In genomic region chr15:68279779-68280745, GRCh38 we compare ENCODE assay signal across 9 cellular contexts. TPM values are rescaled to one million over a fixed set of nuclear protein-coding genes. Genes with fewer than 3 reads are reported as not detected.
DNase-seq lines count a peak whose midpoint lies in the region; ATAC-seq lines count a peak whose summit lies in the region.
"Had no signal": no experiment of that assay in that cellular context is flagged by ENCODE, and none has a peak within 500 bp of the region (broad histone marks: within the 10 kb centered on the region; RNA-seq: fewer than 3 reads in every experiment).

No MANE protein-coding gene starts in this region.

- peaks cover 3% of the 10 kb centered on the region for H3K9me3 Mint-ChIP-seq in activated CD4-positive, alpha-beta memory T cell treated with anti-CD3 and anti-CD28 coated beads for 36 hours
- no peaks in the 10 kb centered on the region for H3K9me3 Mint-ChIP-seq in stimulated activated naive CD8-positive, alpha-beta T cell treated with anti-CD3 and anti-CD28 coated beads, Interleukin-15, amount 100 ng/mL, for 72 hours

- peaks cover 61% of the 10 kb centered on the region for H3K4me1 Mint-ChIP-seq in activated CD4-positive, alpha-beta memory T cell treated with anti-CD3 and anti-CD28 coated beads for 36 hours (ENCODE audit: low read depth)
- H3K4me1 Mint-ChIP-seq in stimulated activated naive CD8-positive, alpha-beta T cell treated with anti-CD3 and anti-CD28 coated beads, Interleukin-15, amount 100 ng/mL, for 72 hours = peaks cover 48% of the 10 kb centered on the region

- ATAC-seq in right cardiac atrium = no peak
- ATAC-seq in stimulated activated naive CD8-positive, alpha-beta T cell treated with anti-CD3 and anti-CD28 coated beads, Interleukin-15, amount 100 ng/mL, for 72 hours = no peak
- no peak for ATAC-seq in GM19395 (IDR thresholded peaks at IDR 0.05; ENCODE audit: unreplicated experiment)
- no peak for ATAC-seq in GM18861 (IDR thresholded peaks at IDR 0.05; ENCODE audit: unreplicated experiment)

- H3K4me3 ChIP-seq in right cardiac atrium (ENCODE audit: low read length) = peak overlapping the region; percentile 60

- H3K27me3 ChIP-seq in right cardiac atrium (ENCODE audit: control insufficient read depth, insufficient read depth) = no peaks in the 10 kb centered on the region

- intact Hi-C loops in activated CD4-positive, alpha-beta memory T cell treated with anti-CD3 and anti-CD28 coated beads for 36 hours (cut with micrococcal nuclease) = loop anchor here (2.0 to 5.0 kb wide), 2 partner anchors 19 to 537 kb away; no protein-coding TSS in a partner anchor
- intact Hi-C loops in right cardiac atrium (cut with DNase I) = no loop called here

- peak overlapping the region; percentile 90 for H3K4me3 Mint-ChIP-seq in activated CD4-positive, alpha-beta memory T cell treated with anti-CD3 and anti-CD28 coated beads for 36 hours
- H3K4me3 Mint-ChIP-seq in stimulated activated naive CD8-positive, alpha-beta T cell treated with anti-CD3 and anti-CD28 coated beads, Interleukin-15, amount 100 ng/mL, for 72 hours = peak overlapping the region; percentile 91 to 98

- H3K4me1 ChIP-seq in right cardiac atrium (ENCODE audit: control insufficient read depth, insufficient read depth, low read length) = peaks cover 8% of the 10 kb centered on the region

- POLR2A ChIA-PET in activated CD4-positive, alpha-beta memory T cell treated with anti-CD3 and anti-CD28 coated beads for 36 hours (lab: Charles Lee) = interaction anchor here (2.3 to 4.4 kb wide), 2 partner anchors 12 to 50 kb away, joined by 6 to 36 read pairs; partner anchors contain the start of gene CLN6

- H3K9me3 ChIP-seq in right cardiac atrium (ENCODE audit: control insufficient read depth, low read length) = no peaks in the 10 kb centered on the region

- DNase-seq in SIG-M5 treated with dmso at 0.1 percent for 504 hours (lab: John Stamatoyannopoulos, UW; ENCODE audit: unreplicated experiment) (peak; percentile 50), SIG-M5 (lab: John Stamatoyannopoulos, UW) (no peak), right cardiac atrium (no peak), activated gamma-delta T cell (lab: John Stamatoyannopoulos, UW) (no peak)
- DNase-seq in activated CD4-positive, alpha-beta memory T cell treated with anti-CD3 and anti-CD28 coated beads for 36 hours = no peak
- no peak for DNase-seq in stimulated activated naive CD8-positive, alpha-beta T cell treated with anti-CD3 and anti-CD28 coated beads, Interleukin-15, amount 100 ng/mL, for 72 hours
- DNase-seq: caudate nucleus had no signal

- CTCF ChIA-PET in activated CD4-positive, alpha-beta memory T cell treated with anti-CD3 and anti-CD28 coated beads for 36 hours (lab: Charles Lee) = interaction anchor here (0.8 to 3.2 kb wide), 6 partner anchors 11 to 342 kb away, joined by 3 to 19 read pairs (median 4); no protein-coding TSS in a partner anchor

- WGBS in right cardiac atrium = 30% methylated on average over 11 of the region's 11 CpGs

- peak overlapping the region; percentile 75 for H3K27ac ChIP-seq in right cardiac atrium (ENCODE audit: low read length)

- peaks cover 25% of the 10 kb centered on the region for H3K36me3 Mint-ChIP-seq in activated CD4-positive, alpha-beta memory T cell treated with anti-CD3 and anti-CD28 coated beads for 36 hours

- no peaks in the 10 kb centered on the region for H3K27me3 Mint-ChIP-seq in activated CD4-positive, alpha-beta memory T cell treated with anti-CD3 and anti-CD28 coated beads for 36 hours
- no peaks in the 10 kb centered on the region for H3K27me3 Mint-ChIP-seq in stimulated activated naive CD8-positive, alpha-beta T cell treated with anti-CD3 and anti-CD28 coated beads, Interleukin-15, amount 100 ng/mL, for 72 hours

- peak overlapping the region; percentile 97 for H3K27ac Mint-ChIP-seq in activated CD4-positive, alpha-beta memory T cell treated with anti-CD3 and anti-CD28 coated beads for 36 hours
- peak overlapping the region; percentile 31 to 73 for H3K27ac Mint-ChIP-seq in stimulated activated naive CD8-positive, alpha-beta T cell treated with anti-CD3 and anti-CD28 coated beads, Interleukin-15, amount 100 ng/mL, for 72 hours

RNA-seq across cellular contexts. Expression of gene FEM1B, which starts 2.5 kb away (rescaled TPM):
- 10 to 100 TPM; 32.6 to 34.2 TPM for total RNA-seq in activated CD4-positive, alpha-beta memory T cell treated with anti-CD3 and anti-CD28 coated beads for 36 hours
- 10 to 100 TPM; 53.5 to 86.9 (median 57.4) TPM for total RNA-seq in right cardiac atrium
- polyA plus RNA-seq in right cardiac atrium = 13.8 TPM

RNA-seq across cellular contexts. Expression of gene CLN6, which starts 50.5 kb away (rescaled TPM):
- total RNA-seq in activated CD4-positive, alpha-beta memory T cell treated with anti-CD3 and anti-CD28 coated beads for 36 hours = 10 to 100 TPM; 32.9 to 34.2 TPM
- total RNA-seq in right cardiac atrium = 1 to 10 TPM; 7.0 to 8.9 (median 7.7) TPM
- polyA plus RNA-seq in right cardiac atrium = 6.8 TPM
